In the genomic region with DNA sequence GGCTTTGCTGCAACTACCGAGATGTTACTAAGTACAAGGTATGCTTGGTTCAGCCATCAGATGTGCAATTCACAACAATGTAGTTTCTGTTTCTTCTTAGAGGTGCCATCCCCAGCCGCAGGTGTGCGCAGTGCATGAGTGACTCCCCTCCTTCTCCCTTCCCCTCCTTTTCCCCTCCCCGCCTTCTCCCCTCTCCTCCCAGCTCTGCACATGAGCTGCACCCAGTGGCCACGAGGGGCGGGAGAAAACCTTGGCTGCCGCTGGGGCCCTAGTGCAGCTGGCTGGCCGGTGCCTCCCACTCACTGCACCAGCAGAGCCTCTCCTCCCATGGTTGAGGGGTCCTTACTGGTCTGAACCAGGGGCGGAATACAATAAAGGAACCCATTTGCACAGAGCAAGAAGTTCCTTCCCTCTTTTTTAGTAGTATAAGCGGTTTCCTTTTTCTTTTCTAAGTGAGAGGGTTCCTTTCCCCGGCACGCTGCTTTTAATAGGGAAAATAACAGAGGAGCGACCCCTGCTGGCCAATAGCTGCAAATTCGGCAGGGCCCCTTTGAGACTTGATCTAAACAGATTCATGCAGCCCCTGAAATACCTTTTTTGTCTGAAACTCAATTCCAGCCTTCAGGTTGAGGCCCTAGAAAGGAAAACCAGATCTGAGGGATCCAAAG, we compare ENCODE assay signal across 10 cellular contexts. TPM values are rescaled to one million over a fixed set of nuclear protein-coding genes. Genes with fewer than 3 reads are reported as not detected.
DNase-seq lines count a peak whose midpoint lies in the region; ATAC-seq and TF ChIP-seq lines count a peak whose summit lies in the region.
"Had no signal": no experiment of that assay in that cellular context is flagged by ENCODE, and none has a peak within 500 bp of the region (broad histone marks: within the 10 kb centered on the region; RNA-seq: fewer than 3 reads in every experiment).

No MANE protein-coding gene starts in this region.

- no peaks in the 10 kb centered on the region for H3K79me2 ChIP-seq in osteoblast (ENCODE audit: insufficient read depth, low read length)

- H3K36me3 ChIP-seq in osteoblast (ENCODE audit: insufficient read depth, low read length) = no peaks in the 10 kb centered on the region

- H4K20me1 ChIP-seq in osteoblast (ENCODE audit: insufficient read depth, low read length) = no peaks in the 10 kb centered on the region

- no peaks in the 10 kb centered on the region for H3K9me3 ChIP-seq in osteoblast (ENCODE audit: low read depth, low read length)

- no peak for ATAC-seq in esophagus mucosa
- no peak for ATAC-seq in HG03460 (IDR thresholded peaks at IDR 0.05; ENCODE audit: unreplicated experiment)
- ATAC-seq: right cardiac atrium had no signal

- TF ChIP-seq CTCF in osteoblast (IDR thresholded peaks at IDR 0.05; ENCODE audit: extremely low read depth, low read depth, low read length) = peak; percentile 55

- DNase-seq in DMS 273 (lab: John Stamatoyannopoulos, UW; ENCODE audit: unreplicated experiment) = peak; percentile 58
- DNase-seq in DMS 273 treated with DMSO at 0.1 percent for 48 hours (lab: John Stamatoyannopoulos, UW) = no peak
- peak; percentile 3 for DNase-seq in LHCN-M2 (ENCODE audit: low read depth)
- peak; percentile 35 for DNase-seq in cerebellar cortex (ENCODE audit: low spot score)
- DNase-seq in osteoblast (ENCODE audit: insufficient read length, low spot score, missing footprints) = peak; percentile 27
- DNase-seq in GOT3 (lab: John Stamatoyannopoulos, UW) = no peak
- DNase-seq: right cardiac atrium had no signal

- no peaks in the 10 kb centered on the region for H3K4me1 ChIP-seq in osteoblast (ENCODE audit: insufficient read depth, low read length)

- no peak overlapping the region for H3K4me3 ChIP-seq in osteoblast (ENCODE audit: insufficient read depth, low read length)

- H3K4me2 ChIP-seq in osteoblast (ENCODE audit: insufficient read depth, low read length) = no peak overlapping the region

- H2AFZ ChIP-seq in osteoblast (ENCODE audit: low read length) = no peak overlapping the region

- no peak overlapping the region for H3K27ac ChIP-seq in osteoblast (ENCODE audit: low read depth, low read length)

- peaks cover 6% of the 10 kb centered on the region for H3K27me3 ChIP-seq in osteoblast (ENCODE audit: insufficient read depth, low read length)

RNA-seq across cellular contexts. Expression of a gene that starts 7.8 kb away (rescaled TPM):
- not detected in 2 replicates for total RNA-seq in LHCN-M2 (2014; rRNA removed)
- polyA plus RNA-seq in LHCN-M2 (2012) = not detected
- total RNA-seq in osteoblast = not detected in 2 replicates
- total RNA-seq in esophagus mucosa = 0.68 TPM
- total RNA-seq: activated T-helper 2 cell treated with anti-CD3 and anti-CD28 coated beads, Interferon-gamma antibody, Interleukin-2, Interleukin-4, amounts not matched to agents 10 μg/mL and 5 μg/mL and 100 μg/mL, durations not matched to agents 14 hours and 24 hours and 36 hours; right cardiac atrium had no signal
- polyA plus RNA-seq: right cardiac atrium had no signal

RNA-seq across cellular contexts. Expression of a gene that starts 8.6 kb away (rescaled TPM):
- total RNA-seq in LHCN-M2 (2014; rRNA removed) = not detected in 2 replicates
- polyA plus RNA-seq in LHCN-M2 (2012) = not detected
- total RNA-seq in osteoblast = not detected in 2 replicates
- total RNA-seq in esophagus mucosa = 0.92 TPM
- total RNA-seq: activated T-helper 2 cell treated with anti-CD3 and anti-CD28 coated beads, Interferon-gamma antibody, Interleukin-2, Interleukin-4, amounts not matched to agents 10 μg/mL and 5 μg/mL and 100 μg/mL, durations not matched to agents 14 hours and 24 hours and 36 hours had no signal

RNA-seq across cellular contexts. Expression of a gene that starts 22.6 kb away (rescaled TPM):
- not detected in 2 replicates for total RNA-seq in LHCN-M2 (2014; rRNA removed)
- not detected for polyA plus RNA-seq in LHCN-M2 (2012)
- total RNA-seq in osteoblast = not detected in 2 replicates
- total RNA-seq in esophagus mucosa = 10.4 TPM
- total RNA-seq: activated T-helper 2 cell treated with anti-CD3 and anti-CD28 coated beads, Interferon-gamma antibody, Interleukin-2, Interleukin-4, amounts not matched to agents 10 μg/mL and 5 μg/mL and 100 μg/mL, durations not matched to agents 14 hours and 24 hours and 36 hours had no signal

RNA-seq across cellular contexts. Expression of a gene that starts 27.8 kb away (rescaled TPM):
- total RNA-seq in LHCN-M2 (2014; rRNA removed) = not detected in 2 replicates
- not detected for polyA plus RNA-seq in LHCN-M2 (2012)
- total RNA-seq in osteoblast = not detected in 2 replicates
- total RNA-seq in esophagus mucosa = not detected
- total RNA-seq: activated T-helper 2 cell treated with anti-CD3 and anti-CD28 coated beads, Interferon-gamma antibody, Interleukin-2, Interleukin-4, amounts not matched to agents 10 μg/mL and 5 μg/mL and 100 μg/mL, durations not matched to agents 14 hours and 24 hours and 36 hours had no signal

RNA-seq across cellular contexts. Expression of a gene that starts 54.9 kb away (rescaled TPM):
- total RNA-seq in LHCN-M2 (2014; rRNA removed) (not detected in 2 replicates), osteoblast (0.36 TPM in 1 of 2 replicates, not detected in the other), esophagus mucosa (0.44 TPM)
- polyA plus RNA-seq in LHCN-M2 (2012) = not detected
- total RNA-seq: activated T-helper 2 cell treated with anti-CD3 and anti-CD28 coated beads, Interferon-gamma antibody, Interleukin-2, Interleukin-4, amounts not matched to agents 10 μg/mL and 5 μg/mL and 100 μg/mL, durations not matched to agents 14 hours and 24 hours and 36 hours had no signal

Comparison
In these comparisons a context has a peak if more than half of its experiments do, and no peak if none do; other contexts are left out.
1. DNase-seq: peak in DMS 273 (single experiment), LHCN-M2 (single experiment), cerebellar cortex (single experiment) and osteoblast (single experiment); none in DMS 273 treated with DMSO at 0.1 percent for 48 hours (single experiment) and GOT3 (single experiment).
2. RNA of a gene that starts 22.6 kb away (total RNA-seq): 10.4 TPM in esophagus mucosa (single experiment); not detected in LHCN-M2 and not detected in osteoblast; every median in the first group is over 10 times any median in the second.